Comparison of ENCODE assay signal across 33 cellular contexts in genomic region chr1:14909920-14910466, GRCh38.
DNase-seq lines count a peak whose midpoint lies in the region; ATAC-seq and TF ChIP-seq lines count a peak whose summit lies in the region.
"Had no signal": no experiment of that assay in that cellular context is flagged by ENCODE, and none has a peak within 500 bp of the region (broad histone marks: within the 10 kb centered on the region; RNA-seq: fewer than 3 reads in every experiment).

No MANE protein-coding gene starts in this region.

- H3K4me1 Mint-ChIP-seq in stimulated activated naive CD8-positive, alpha-beta T cell treated with anti-CD3 and anti-CD28 coated beads, Interleukin-15, amount 100 ng/mL, for 72 hours = no peaks in the 10 kb centered on the region
- H3K4me1 Mint-ChIP-seq: activated naive CD4-positive, alpha-beta T cell treated with anti-CD3 and anti-CD28 coated beads, Interleukin-2, amount 10 ng/mL, durations not matched to agents 7 days and 5 days; CD4-positive, alpha-beta memory T cell; stimulated activated effector memory CD8-positive, alpha-beta T cell treated with anti-CD3 and anti-CD28 coated beads, Interleukin-12 subunit alpha, Interleukin-12 subunit beta, amount 100 ng/mL, for 72 hours had no signal

- H2BK5ac ChIP-seq in mesenchymal stem cell (ENCODE audit: low read depth, low read length, poor library complexity, severe bottlenecking) = no peak overlapping the region

- H3K18ac ChIP-seq in mesenchymal stem cell (ENCODE audit: low read depth in 1 of 2, low read length in 2 of 2) = peak overlapping the region in 1 of 2 experiments; percentile 59

- H3K9me3 Mint-ChIP-seq in stimulated activated naive CD8-positive, alpha-beta T cell treated with anti-CD3 and anti-CD28 coated beads, Interleukin-15, amount 100 ng/mL, for 72 hours = no peaks in the 10 kb centered on the region
- H3K9me3 Mint-ChIP-seq: activated naive CD4-positive, alpha-beta T cell treated with anti-CD3 and anti-CD28 coated beads, Interleukin-2, amount 10 ng/mL, durations not matched to agents 7 days and 5 days; CD4-positive, alpha-beta memory T cell; effector memory CD8-positive, alpha-beta T cell; natural killer cell treated with Interleukin-12 subunit alpha and Interleukin-12 subunit beta and Interleukin-15 and Interleukin-18, amount 100 ng/mL, for 72 hours; stimulated activated effector memory CD8-positive, alpha-beta T cell treated with anti-CD3 and anti-CD28 coated beads, Interleukin-12 subunit alpha, Interleukin-12 subunit beta, amount 100 ng/mL, for 72 hours had no signal

- H3K79me1 ChIP-seq in mesenchymal stem cell (replicated peaks; ENCODE audit: low read length, poor library complexity, severe bottlenecking) = no peaks in the 10 kb centered on the region

- H2AK5ac ChIP-seq in mesenchymal stem cell (ENCODE audit: low read length, severe bottlenecking) = no peak overlapping the region

- peak overlapping the region; percentile 31 for H4K8ac ChIP-seq in mesenchymal stem cell (ENCODE audit: low read length)

- H3K27me3 Mint-ChIP-seq in stimulated activated naive CD8-positive, alpha-beta T cell treated with anti-CD3 and anti-CD28 coated beads, Interleukin-15, amount 100 ng/mL, for 72 hours = no peaks in the 10 kb centered on the region
- H3K27me3 Mint-ChIP-seq: natural killer cell treated with Interleukin-12 subunit alpha and Interleukin-12 subunit beta and Interleukin-15 and Interleukin-18, amount 100 ng/mL, for 72 hours had no signal

- WGBS in esophagus, 2 donors = 86% methylated on average over 10 of the region's 10 CpGs
- 89% methylated on average over 8 of the region's 10 CpGs for WGBS in mesenchymal stem cell

- H3K4me3 Mint-ChIP-seq in stimulated activated naive CD8-positive, alpha-beta T cell treated with anti-CD3 and anti-CD28 coated beads, Interleukin-15, amount 100 ng/mL, for 72 hours = no peak overlapping the region
- H3K4me3 Mint-ChIP-seq: activated naive CD4-positive, alpha-beta T cell treated with anti-CD3 and anti-CD28 coated beads, Interleukin-2, amount 10 ng/mL, durations not matched to agents 7 days and 5 days; CD4-positive, alpha-beta memory T cell; effector memory CD8-positive, alpha-beta T cell; natural killer cell treated with Interleukin-12 subunit alpha and Interleukin-12 subunit beta and Interleukin-15 and Interleukin-18, amount 100 ng/mL, for 72 hours; stimulated activated effector memory CD8-positive, alpha-beta T cell treated with anti-CD3 and anti-CD28 coated beads, Interleukin-12 subunit alpha, Interleukin-12 subunit beta, amount 100 ng/mL, for 72 hours had no signal

- no peak overlapping the region for H4K91ac ChIP-seq in mesenchymal stem cell (ENCODE audit: low read length)

- H2BK15ac ChIP-seq in mesenchymal stem cell (ENCODE audit: low read depth, poor library complexity, severe bottlenecking) = no peak overlapping the region

- H3K9me3 ChIP-seq in right atrium auricular region (no peaks in the 10 kb centered on the region), esophagus (ENCODE audit: control insufficient read depth in 2 of 2, insufficient read depth in 1 of 2, low read depth in 1 of 2, low read length in 1 of 2) (no peaks in the 10 kb centered on the region), mesenchymal stem cell (ENCODE audit: control insufficient read depth, low read length) (no peaks in the 10 kb centered on the region), tibial artery (no peaks in the 10 kb centered on the region)
- H3K9me3 ChIP-seq: A549, pancreas, SJCRH30, testis had no signal

- H2AFZ ChIP-seq in mesenchymal stem cell (ENCODE audit: low read depth, low read length) = no peak overlapping the region
- H2AFZ ChIP-seq: hepatocyte, PC-9 had no signal

- TF ChIP-seq CTCF in right atrium auricular region (IDR thresholded peaks at IDR 0.05) = no peak
- no peak for TF ChIP-seq CTCF in tibial artery (IDR thresholded peaks at IDR 0.05)

- H3K9ac ChIP-seq in mesenchymal stem cell (ENCODE audit: low read length) = no peak overlapping the region

- H3K4me3 ChIP-seq in right atrium auricular region (no peak overlapping the region), esophagus (ENCODE audit: low read depth in 1 of 2, low read length in 2 of 2) (no peak overlapping the region), mesenchymal stem cell (ENCODE audit: insufficient read depth in 1 of 2, low read depth in 1 of 2, low read length in 2 of 2) (no peak overlapping the region), tibial artery (no peak overlapping the region)
- H3K4me3 ChIP-seq: A549, hepatocyte, pancreas, PC-9, SJCRH30, testis had no signal

- no peak overlapping the region for H3K14ac ChIP-seq in mesenchymal stem cell (ENCODE audit: low read length in 2 of 2)

- no peaks in the 10 kb centered on the region for H3K36me3 ChIP-seq in right atrium auricular region
- no peaks in the 10 kb centered on the region for H3K36me3 ChIP-seq in esophagus (ENCODE audit: control insufficient read depth in 2 of 2, insufficient read depth in 2 of 2, low read length in 1 of 2)
- H3K36me3 ChIP-seq in mesenchymal stem cell (ENCODE audit: control insufficient read depth in 1 of 2, insufficient read depth in 2 of 2, low read depth in 1 of 2, low read length in 2 of 2) = no peaks in the 10 kb centered on the region
- H3K36me3 ChIP-seq in tibial artery = no peaks in the 10 kb centered on the region
- H3K36me3 ChIP-seq: pancreas, SJCRH30 had no signal

- no peaks in the 10 kb centered on the region for H3K27me3 ChIP-seq in right atrium auricular region
- no peaks in the 10 kb centered on the region for H3K27me3 ChIP-seq in esophagus (ENCODE audit: control insufficient read depth in 1 of 2, insufficient read depth in 2 of 2, low read length in 2 of 2)
- H3K27me3 ChIP-seq in mesenchymal stem cell (ENCODE audit: control insufficient read depth in 1 of 2, insufficient read depth in 1 of 2, low read length in 2 of 2) = no peaks in the 10 kb centered on the region
- no peaks in the 10 kb centered on the region for H3K27me3 ChIP-seq in tibial artery
- H3K27me3 ChIP-seq: foreskin keratinocyte, hepatocyte, pancreas, testis had no signal

- H3K4me1 ChIP-seq in right atrium auricular region (peaks cover 0 to 17% of the 10 kb centered on the region in 2 donors), esophagus (ENCODE audit: control insufficient read depth in 2 of 2, insufficient read depth in 2 of 2, low read length in 1 of 2) (peaks cover 0 to 35% of the 10 kb centered on the region in 2 donors), mesenchymal stem cell (ENCODE audit: control insufficient read depth, insufficient read depth, low read depth, low read length) (peaks cover 6% of the 10 kb centered on the region), tibial artery (peaks cover 0 to 43% (median 29%) of the 10 kb centered on the region in 4 donors)
- H3K4me1 ChIP-seq: A549, pancreas, SJCRH30 had no signal

- H2BK12ac ChIP-seq in mesenchymal stem cell (ENCODE audit: low read length in 2 of 2) = peak overlapping the region in 1 of 2 experiments; percentile 55

- H3K27ac Mint-ChIP-seq in stimulated activated naive CD8-positive, alpha-beta T cell treated with anti-CD3 and anti-CD28 coated beads, Interleukin-15, amount 100 ng/mL, for 72 hours = no peak overlapping the region
- H3K27ac Mint-ChIP-seq: activated naive CD4-positive, alpha-beta T cell treated with anti-CD3 and anti-CD28 coated beads, Interleukin-2, amount 10 ng/mL, durations not matched to agents 7 days and 5 days; CD4-positive, alpha-beta memory T cell; effector memory CD8-positive, alpha-beta T cell; natural killer cell treated with Interleukin-12 subunit alpha and Interleukin-12 subunit beta and Interleukin-15 and Interleukin-18, amount 100 ng/mL, for 72 hours; stimulated activated effector memory CD8-positive, alpha-beta T cell treated with anti-CD3 and anti-CD28 coated beads, Interleukin-12 subunit alpha, Interleukin-12 subunit beta, amount 100 ng/mL, for 72 hours had no signal

- no peak overlapping the region for H3K23ac ChIP-seq in mesenchymal stem cell (ENCODE audit: low read length in 2 of 2)

- intact Hi-C loops in Right ventricle myocardium superior (cut with DNase I) (no loop called here), tibial artery (cut with DNase I; ENCODE audit: low total_unique reads) (loop anchor here (10.0 kb wide), 1 partner anchor 185 kb away; no protein-coding TSS in a partner anchor)

- H3K27ac ChIP-seq in right atrium auricular region = peak overlapping the region in 1 of 2 donors; percentile 46
- peak overlapping the region; percentile 88 to 91 for H3K27ac ChIP-seq in esophagus (ENCODE audit: low read depth in 2 of 2, low read length in 1 of 2)
- no peak overlapping the region for H3K27ac ChIP-seq in mesenchymal stem cell (ENCODE audit: low read length, poor library complexity, severe bottlenecking)
- H3K27ac ChIP-seq in tibial artery = peak overlapping the region; percentile 58 to 76
- H3K27ac ChIP-seq: A549, hepatocyte, SJCRH30, testis had no signal

- no peak overlapping the region for H3K4me2 ChIP-seq in mesenchymal stem cell (ENCODE audit: low read length, poor library complexity, severe bottlenecking)
- H3K4me2 ChIP-seq: A549, hepatocyte had no signal

- no peak overlapping the region for H3K4ac ChIP-seq in mesenchymal stem cell (ENCODE audit: low read depth in 1 of 2, low read length in 2 of 2)

- peak; percentile 51 for ATAC-seq in Right ventricle myocardium superior (ENCODE audit: poor library complexity)
- ATAC-seq in stimulated activated naive CD8-positive, alpha-beta T cell treated with anti-CD3 and anti-CD28 coated beads, Interleukin-15, amount 100 ng/mL, for 72 hours = no peak
- ATAC-seq in HG03159 (IDR thresholded peaks at IDR 0.05; ENCODE audit: unreplicated experiment) = no peak
- ATAC-seq: A549; effector memory CD8-positive, alpha-beta T cell; foreskin keratinocyte; natural killer cell treated with Interleukin-12 subunit alpha and Interleukin-12 subunit beta and Interleukin-15 and Interleukin-18, amount 100 ng/mL, for 72 hours; stimulated activated effector memory CD8-positive, alpha-beta T cell treated with anti-CD3 and anti-CD28 coated beads, Interleukin-12 subunit alpha, Interleukin-12 subunit beta, amount 100 ng/mL, for 72 hours had no signal

- no peak overlapping the region for H2BK120ac ChIP-seq in mesenchymal stem cell (ENCODE audit: low read depth, low read length)

- no peak for DNase-seq in Right ventricle myocardium superior
- no peak for DNase-seq in right atrium auricular region (ENCODE audit: low spot score)
- no peak for DNase-seq in mesenchymal stem cell
- DNase-seq in tibial artery = no peak
- DNase-seq in NOMO-1 treated with DMSO at 0.1 percent for 48 hours (lab: John Stamatoyannopoulos, UW; ENCODE audit: unreplicated experiment) = no peak
- no peak for DNase-seq in stimulated activated naive CD8-positive, alpha-beta T cell treated with anti-CD3 and anti-CD28 coated beads, Interleukin-15, amount 100 ng/mL, for 72 hours
- DNase-seq: activated CD4-positive, alpha-beta T cell treated with anti-CD3 and anti-CD28 coated beads, Interleukin-2, amount 50 U/mL, for 4 hours; activated naive CD4-positive, alpha-beta T cell treated with anti-CD3 and anti-CD28 coated beads, Interleukin-2, amount 10 ng/mL, durations not matched to agents 7 days and 5 days; AML-193; CD4-positive, alpha-beta memory T cell; cortex of kidney; effector memory CD8-positive, alpha-beta T cell; EL; foreskin keratinocyte; GOT3; NCI-H1048; NCI-H1694 treated with DMSO at 0.1 percent for 48 hours; NCI-H2171 treated with DMSO at 0.1 percent for 48 hours; NCI-H526; NK-92 treated with Interleukin-12 subunit alpha and Interleukin-12 subunit beta, amount 100 ng/mL, for 24 hours; PC-9; retina; SJCRH30; stimulated activated CD4-positive, alpha-beta T cell treated with anti-CD3 and anti-CD28 coated beads, Interleukin-4, amount 100 ng/mL, for 24 hours; T-helper 1 cell; testis had no signal
